In the genomic region with DNA sequence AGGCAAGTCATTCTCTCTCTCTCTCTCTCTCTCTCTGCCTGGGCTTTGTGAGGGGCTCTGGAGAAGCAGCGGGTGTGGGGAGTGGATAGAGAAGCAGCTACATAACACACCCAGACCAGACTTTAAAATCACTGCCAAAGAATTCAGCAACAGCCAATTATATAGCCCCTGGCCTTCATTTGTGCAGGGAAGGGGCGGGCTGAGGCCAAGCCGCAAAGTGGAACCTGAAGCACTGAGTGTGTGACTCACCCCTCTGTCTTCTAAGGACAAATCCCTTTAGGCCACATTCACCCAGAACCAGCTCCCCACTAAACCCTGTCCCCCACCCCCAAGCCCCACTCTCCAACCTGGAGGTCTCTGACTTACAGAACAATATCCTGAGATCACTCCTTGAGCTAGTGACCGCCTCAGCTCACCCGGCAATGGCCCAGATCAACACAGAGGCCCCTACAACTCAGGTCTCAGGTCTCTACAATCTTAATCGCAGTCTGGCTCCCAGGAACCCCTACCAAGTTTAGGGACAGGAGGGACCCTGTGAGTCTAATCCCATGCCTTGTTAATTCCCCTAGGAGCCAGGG, we compare ENCODE assay signal across 8 cellular contexts. TPM values are rescaled to one million over a fixed set of nuclear protein-coding genes. Genes with fewer than 3 reads are reported as not detected.
DNase-seq lines count a peak whose midpoint lies in the region; ATAC-seq and TF ChIP-seq lines count a peak whose summit lies in the region.

No MANE protein-coding gene starts in this region.

- H3K4me2 ChIP-seq in mammary epithelial cell (ENCODE audit: insufficient read depth, low read depth, low read length), result peak overlapping the region; percentile 78

- in situ Hi-C loops in mammary epithelial cell (cut with MboI; ENCODE audit: low sequenced_read_pairs in 2 of 2), result no loop called here
- in situ Hi-C loops in GM13977 (cut with MboI; ENCODE audit: low pct_unique_long_range_greater_than_20kb, low sequenced_read_pairs, unreplicated experiment), result loop anchor here (10.0 kb wide), 1 partner anchor 64 kb away; no protein-coding TSS in a partner anchor

- dilution Hi-C loops in mammary epithelial cell (cut with HindIII; ENCODE audit: low sequenced_read_pairs), result loop anchor here (5.0 kb wide), 3 partner anchors 34 to 84 kb away; partner anchors contain the start of gene SMU1

- peaks cover 88% of the 10 kb centered on the region for H3K4me1 ChIP-seq in mammary epithelial cell (ENCODE audit: insufficient read depth, low read length)
- peaks cover 2 to 73% (median 34%) of the 10 kb centered on the region in 4 donors for H3K4me1 ChIP-seq in right lobe of liver
- peaks cover 78% of the 10 kb centered on the region for H3K4me1 ChIP-seq in testis

- CTCF ChIA-PET in mammary epithelial cell (lab: Charles Lee; ENCODE audit: low non-redundant PET), result no interaction called here

- H3K27me3 ChIP-seq in H7 (ENCODE audit: control insufficient read depth, insufficient read depth, low read length) (no peaks in the 10 kb centered on the region; the same call in 1 of the 2 replicates), mammary epithelial cell (ENCODE audit: insufficient read depth, low read length) (no peaks in the 10 kb centered on the region), right lobe of liver (no peaks in the 10 kb centered on the region), testis (no peaks in the 10 kb centered on the region)

- peak; percentile 38 for TF ChIP-seq POLR2A in right lobe of liver (IDR thresholded peaks at IDR 0.05)
- no peak for TF ChIP-seq POLR2A in testis (IDR thresholded peaks at IDR 0.05)

- TF ChIP-seq CTCF in mammary epithelial cell (conservative IDR thresholded peaks at IDR 0.05 in 1 of 2, IDR thresholded peaks at IDR 0.05 in 1 of 2; ENCODE audit: extremely low read depth in 1 of 2, insufficient read depth in 1 of 2, low read depth in 1 of 2, low read length in 2 of 2) (no peak), right lobe of liver (IDR thresholded peaks at IDR 0.05) (no peak), testis (IDR thresholded peaks at IDR 0.05) (no peak), GM13977 (IDR thresholded peaks at IDR 0.05; ENCODE audit: extremely low read depth, insufficient read depth, missing control alignments) (no peak)

- no peaks in the 10 kb centered on the region for H3K9me3 ChIP-seq in mammary epithelial cell (replicated peaks; ENCODE audit: insufficient read depth, low read length)
- no peaks in the 10 kb centered on the region for H3K9me3 ChIP-seq in right lobe of liver
- no peaks in the 10 kb centered on the region for H3K9me3 ChIP-seq in testis

- peaks cover 99% of the 10 kb centered on the region for H3K79me2 ChIP-seq in mammary epithelial cell (ENCODE audit: insufficient read depth, low read length)

- ATAC-seq in SK-N-SH treated with all-trans-retinoic acid at 6 μM for 48 hours (peak; percentile 90), right lobe of liver (peak in 1 of 4 donors; percentile 5), GM18520 (IDR thresholded peaks at IDR 0.05; ENCODE audit: unreplicated experiment) (no peak)

- no peaks in the 10 kb centered on the region for H3K36me3 ChIP-seq in H7 (replicated peaks; ENCODE audit: control insufficient read depth, insufficient read depth, low read length)
- H3K36me3 ChIP-seq in mammary epithelial cell (ENCODE audit: insufficient read depth, low read length), result no peaks in the 10 kb centered on the region
- H3K36me3 ChIP-seq in right lobe of liver, result no peaks in the 10 kb centered on the region
- no peaks in the 10 kb centered on the region for H3K36me3 ChIP-seq in testis (ENCODE audit: low read depth, missing control alignments)

- 0% methylated on average over 3 of the region's 6 CpGs for WGBS in mammary epithelial cell (ENCODE audit: low coverage, missing lambda C conversion rate)
- WGBS in right lobe of liver (ENCODE audit: insufficient coverage, low coverage, low lambda C conversion rate, missing lambda C conversion rate), result 22% methylated on average over 3 of the region's 6 CpGs
- 50 to 54% methylated on average over 4 to 6 of the region's 6 CpGs for WGBS in testis, 2 donors

- H3K27ac ChIP-seq in mammary epithelial cell (ENCODE audit: insufficient read depth, low read depth, low read length) (peak overlapping the region; percentile 96), right lobe of liver (peak overlapping the region; percentile 98 to 99 (median 99)), testis (peak overlapping the region; percentile 98 to 99)

- H3K4me3 ChIP-seq in H7 (ENCODE audit: insufficient read depth, low read depth, low read length) (no peak overlapping the region), mammary epithelial cell (replicated peaks in 1 of 3; ENCODE audit: insufficient read depth in 1 of 3, low read depth in 2 of 3, low read length in 3 of 3) (peak overlapping the region; percentile 16 to 20 (median 19)), right lobe of liver (no peak overlapping the region), testis (no peak overlapping the region)

- intact Hi-C loops in mammary epithelial cell (cut with micrococcal nuclease), result loop anchor here (5.0 kb wide), 1 partner anchor 44 kb away; no protein-coding TSS in a partner anchor
- intact Hi-C loops in right lobe of liver (cut with DNase I), result loop anchor here in 1 of 2 donors (10.0 kb wide), 1 partner anchor 76 kb away; no protein-coding TSS in a partner anchor
- intact Hi-C loops in testis (cut with DNase I; ENCODE audit: low total_unique reads), result loop anchor here (10.0 kb wide), 1 partner anchor 76 kb away; no protein-coding TSS in a partner anchor

- H4K20me1 ChIP-seq in mammary epithelial cell (ENCODE audit: insufficient read depth, low read length), result no peaks in the 10 kb centered on the region

- DNase-seq in AG20443 (ENCODE audit: low spot score), result peak; percentile 82
- peak; percentile 16 for DNase-seq in H7
- peak; percentile 96 for DNase-seq in mammary epithelial cell
- DNase-seq in right lobe of liver, result peak in 1 of 3 donors; percentile 56
- peak; percentile 67 for DNase-seq in testis
- no peak for DNase-seq in GM13977 (ENCODE audit: low spot score)

- H3K9ac ChIP-seq in mammary epithelial cell (ENCODE audit: insufficient read depth, low read length), result peak overlapping the region; percentile 77

- BruUV-seq in mammary epithelial cell (replicated peaks; lab: Mats Ljungman, UMichigan), result no TSS peak

- H2AFZ ChIP-seq in mammary epithelial cell (ENCODE audit: low read depth, low read length), result no peak overlapping the region

TF ChIP-seq in SK-N-SH treated with all-trans-retinoic acid at 6 μM for 48 hours, 23 proteins besides CTCF, POLR2A, EP300 and RAD21:
- TF ChIP-seq ISL1 (CRISPR knock-in tag; IDR thresholded peaks at IDR 0.05), result peak; percentile 61
- no peak for TF ChIP-seq ZC3H10 (CRISPR knock-in tag; IDR thresholded peaks at IDR 0.05)

RNA-seq across cellular contexts. Expression of gene B4GALT1, which starts 6.0 kb away (rescaled TPM):
- 5.5 and 6.7 TPM in 2 replicates for total RNA-seq in H7 (2014; rRNA removed; shearing (Covaris generic))
- 100 to 1,000 TPM in 1 of 2 donors, 10 to 100 TPM in 1; 82.2 to 135 TPM for total RNA-seq in mammary epithelial cell
- 69.9 TPM for polyA plus RNA-seq in mammary epithelial cell
- polyA minus RNA-seq in mammary epithelial cell, result 212 TPM
- 100 to 1,000 TPM in 1 of 6 experiments, 10 to 100 TPM in 5; 48.5 to 145 (median 79.5) TPM for total RNA-seq in right lobe of liver
- total RNA-seq in testis, result 100 to 1,000 TPM; 192 to 212 TPM
- 112 TPM for polyA plus RNA-seq in testis (ENCODE audit: insufficient read depth, low read depth, low replicate concordance)

Comparison
In these comparisons a context has a peak if more than half of its experiments do, and no peak if none do; other contexts are left out.
1. H3K4me3 ChIP-seq: peak in mammary epithelial cell (3 of 3); none in H7 (single experiment), right lobe of liver (0 of 3) and testis (0 of 2).
2. Peak in every context shown above with its lines, with median percentiles within 50 percentile points of each other: H3K27ac ChIP-seq.